Comparison of ENCODE assay signal across 8 cellular contexts in genomic region chr7:76393116-76394031, GRCh38. TPM values are rescaled to one million over a fixed set of nuclear protein-coding genes. Genes with fewer than 3 reads are reported as not detected.
DNase-seq lines count a peak whose midpoint lies in the region; ATAC-seq and TF ChIP-seq lines count a peak whose summit lies in the region.

No MANE protein-coding gene starts in this region.

- ATAC-seq in GM21360 (IDR thresholded peaks at IDR 0.05; ENCODE audit: unreplicated experiment), result peak; percentile 78

- no peak for TF ChIP-seq CTCF in Caco-2 (IDR thresholded peaks at IDR 0.05; ENCODE audit: insufficient read depth in 1 of 2, low read depth in 1 of 2, low read length in 1 of 2, severe bottlenecking in 1 of 2, unreplicated experiment in 1 of 2)
- TF ChIP-seq CTCF in endothelial cell (IDR thresholded peaks at IDR 0.05; ENCODE audit: unreplicated experiment), result no peak

- POLR2A ChIA-PET in Caco-2 (lab: Charles Lee), result interaction anchor here (0.5 kb wide), 2 partner anchors 18 to 719 kb away, joined by 3 read pairs; no protein-coding TSS in a partner anchor

- no TSS peak for BruUV-seq in Caco-2 (replicated peaks; lab: Mats Ljungman, UMichigan)

- peak; percentile 96 to 97 for DNase-seq in Caco-2
- DNase-seq in HS-5 (ENCODE audit: low read depth), result peak; percentile 40
- peak; percentile 100 for DNase-seq in NOMO-1 (lab: John Stamatoyannopoulos, UW; ENCODE audit: unreplicated experiment in 2 of 2)
- peak; percentile 59 for DNase-seq in activated CD8-positive, alpha-beta memory T cell treated with anti-CD3 and anti-CD28 coated beads, Interleukin-2, amount 50 U/mL, for 1 hour (ENCODE audit: extremely low read depth)
- DNase-seq in endothelial cell (ENCODE audit: low spot score), result peak; percentile 86
- DNase-seq in middle frontal gyrus (ENCODE audit: extremely low spot score, low spot score), result peak; percentile 89
- DNase-seq in stimulated activated CD8-positive, alpha-beta memory T cell treated with anti-CD3 and anti-CD28 coated beads, Interleukin-2, amount 100 ng/mL, for 1 hour (ENCODE audit: low read depth in 2 of 2), result peak; percentile 82 to 87

- H3K27ac Mint-ChIP-seq in Caco-2 (ENCODE audit: unreplicated experiment), result peak overlapping the region; percentile 90
- no peak overlapping the region for H3K27ac Mint-ChIP-seq in endothelial cell (ENCODE audit: unreplicated experiment)

- H3K27me3 Mint-ChIP-seq in Caco-2 (ENCODE audit: insufficient read depth, unreplicated experiment), result no peaks in the 10 kb centered on the region
- peaks cover 4% of the 10 kb centered on the region for H3K27me3 Mint-ChIP-seq in endothelial cell (ENCODE audit: unreplicated experiment)

- no peaks in the 10 kb centered on the region for H3K36me3 ChIP-seq in Caco-2 (ENCODE audit: control insufficient read depth, insufficient read depth, low read length)

- H3K4me1 Mint-ChIP-seq in Caco-2 (ENCODE audit: low read depth, unreplicated experiment), result peaks cover 7% of the 10 kb centered on the region
- H3K4me1 Mint-ChIP-seq in endothelial cell (ENCODE audit: unreplicated experiment), result peaks cover 3% of the 10 kb centered on the region

- peak overlapping the region; percentile 78 for H3K4me3 Mint-ChIP-seq in Caco-2 (ENCODE audit: unreplicated experiment)
- H3K4me3 Mint-ChIP-seq in endothelial cell (ENCODE audit: unreplicated experiment), result peak overlapping the region; percentile 80

- intact Hi-C loops in Caco-2 (cut with micrococcal nuclease; ENCODE audit: unreplicated experiment), result loop anchor here (2.0 kb wide), 2 partner anchors 35 to 75 kb away; partner anchors contain the start of gene YWHAG

- H3K27me3 ChIP-seq in Caco-2 (replicated peaks; ENCODE audit: control insufficient read depth, insufficient read depth, low read length), result no peaks in the 10 kb centered on the region

- peaks cover 6% of the 10 kb centered on the region for H3K36me3 Mint-ChIP-seq in Caco-2 (ENCODE audit: insufficient read depth, unreplicated experiment)
- H3K36me3 Mint-ChIP-seq in endothelial cell (ENCODE audit: low read depth, unreplicated experiment), result no peaks in the 10 kb centered on the region

- no peaks in the 10 kb centered on the region for H3K9me3 ChIP-seq in Caco-2

- H3K9me3 Mint-ChIP-seq in Caco-2 (ENCODE audit: unreplicated experiment), result no peaks in the 10 kb centered on the region
- no peaks in the 10 kb centered on the region for H3K9me3 Mint-ChIP-seq in endothelial cell (ENCODE audit: unreplicated experiment)

- peak overlapping the region; percentile 55 for H3K4me3 ChIP-seq in Caco-2 (ENCODE audit: low read depth, low read length)

- CTCF ChIA-PET in Caco-2 (lab: Charles Lee), result interaction anchor here (0.6 kb wide), 1 partner anchor 140 kb away, joined by 3 read pairs; no protein-coding TSS in a partner anchor

- peaks cover 23% of the 10 kb centered on the region for H3K4me1 ChIP-seq in Caco-2

RNA-seq across cellular contexts. Expression of gene SSC4D, which starts 16.1 kb away (rescaled TPM):
- total RNA-seq in Caco-2 (2022) (1.1 and 1.6 TPM in 2 replicates), endothelial cell (ENCODE audit: unreplicated experiment) (15.6 TPM)

RNA-seq across cellular contexts. Expression of gene ZP3, which starts 31.4 kb away (rescaled TPM):
- total RNA-seq in Caco-2 (2022) (3.2 and 5.5 TPM in 2 replicates), endothelial cell (ENCODE audit: unreplicated experiment) (105 TPM)

RNA-seq across cellular contexts. Expression of gene YWHAG, which starts 34.6 kb away (rescaled TPM):
- total RNA-seq in Caco-2 (2022) (141 and 150 TPM in 2 replicates), endothelial cell (ENCODE audit: unreplicated experiment) (136 TPM)

Comparison
In these comparisons a context has a peak if more than half of its experiments do, and no peak if none do; other contexts are left out.
1. Peak in every context shown above with its lines: DNase-seq, ATAC-seq and H3K4me3 ChIP-seq.
2. DNase-seq: peak in every context shown above with its lines; median percentile 100 in NOMO-1; 96 in Caco-2; 89 in middle frontal gyrus; 86 in endothelial cell; 84 in stimulated activated CD8-positive, alpha-beta memory T cell treated with anti-CD3 and anti-CD28 coated beads, Interleukin-2, amount 100 ng/mL, for 1 hour; 59 in activated CD8-positive, alpha-beta memory T cell treated with anti-CD3 and anti-CD28 coated beads, Interleukin-2, amount 50 U/mL, for 1 hour; 40 in HS-5.
3. RNA of gene ZP3, which starts 31.4 kb away (total RNA-seq): 105 TPM in endothelial cell (single experiment); 3.2 to 5.5 TPM in Caco-2; every median in the first group is over 10 times any median in the second.